Comparison of ENCODE assay signal across 1 cellular context in genomic region chr2:216108967-216109921, GRCh38.
A peak's percentile ranks its signal among the peaks of the same experiment; 100 is the strongest.
TF ChIP-seq lines count a peak whose summit lies in the region.

XRCC5 (plus strand) TSS chr2:216109348; CDS start chr2:216109437, 89 bp downstream.

TF ChIP-seq in HepG2, 621 proteins besides CTCF, POLR2A, EP300 and RAD21 (continued from another document and continues in another):
- TF ChIP-seq, protein P1, sequence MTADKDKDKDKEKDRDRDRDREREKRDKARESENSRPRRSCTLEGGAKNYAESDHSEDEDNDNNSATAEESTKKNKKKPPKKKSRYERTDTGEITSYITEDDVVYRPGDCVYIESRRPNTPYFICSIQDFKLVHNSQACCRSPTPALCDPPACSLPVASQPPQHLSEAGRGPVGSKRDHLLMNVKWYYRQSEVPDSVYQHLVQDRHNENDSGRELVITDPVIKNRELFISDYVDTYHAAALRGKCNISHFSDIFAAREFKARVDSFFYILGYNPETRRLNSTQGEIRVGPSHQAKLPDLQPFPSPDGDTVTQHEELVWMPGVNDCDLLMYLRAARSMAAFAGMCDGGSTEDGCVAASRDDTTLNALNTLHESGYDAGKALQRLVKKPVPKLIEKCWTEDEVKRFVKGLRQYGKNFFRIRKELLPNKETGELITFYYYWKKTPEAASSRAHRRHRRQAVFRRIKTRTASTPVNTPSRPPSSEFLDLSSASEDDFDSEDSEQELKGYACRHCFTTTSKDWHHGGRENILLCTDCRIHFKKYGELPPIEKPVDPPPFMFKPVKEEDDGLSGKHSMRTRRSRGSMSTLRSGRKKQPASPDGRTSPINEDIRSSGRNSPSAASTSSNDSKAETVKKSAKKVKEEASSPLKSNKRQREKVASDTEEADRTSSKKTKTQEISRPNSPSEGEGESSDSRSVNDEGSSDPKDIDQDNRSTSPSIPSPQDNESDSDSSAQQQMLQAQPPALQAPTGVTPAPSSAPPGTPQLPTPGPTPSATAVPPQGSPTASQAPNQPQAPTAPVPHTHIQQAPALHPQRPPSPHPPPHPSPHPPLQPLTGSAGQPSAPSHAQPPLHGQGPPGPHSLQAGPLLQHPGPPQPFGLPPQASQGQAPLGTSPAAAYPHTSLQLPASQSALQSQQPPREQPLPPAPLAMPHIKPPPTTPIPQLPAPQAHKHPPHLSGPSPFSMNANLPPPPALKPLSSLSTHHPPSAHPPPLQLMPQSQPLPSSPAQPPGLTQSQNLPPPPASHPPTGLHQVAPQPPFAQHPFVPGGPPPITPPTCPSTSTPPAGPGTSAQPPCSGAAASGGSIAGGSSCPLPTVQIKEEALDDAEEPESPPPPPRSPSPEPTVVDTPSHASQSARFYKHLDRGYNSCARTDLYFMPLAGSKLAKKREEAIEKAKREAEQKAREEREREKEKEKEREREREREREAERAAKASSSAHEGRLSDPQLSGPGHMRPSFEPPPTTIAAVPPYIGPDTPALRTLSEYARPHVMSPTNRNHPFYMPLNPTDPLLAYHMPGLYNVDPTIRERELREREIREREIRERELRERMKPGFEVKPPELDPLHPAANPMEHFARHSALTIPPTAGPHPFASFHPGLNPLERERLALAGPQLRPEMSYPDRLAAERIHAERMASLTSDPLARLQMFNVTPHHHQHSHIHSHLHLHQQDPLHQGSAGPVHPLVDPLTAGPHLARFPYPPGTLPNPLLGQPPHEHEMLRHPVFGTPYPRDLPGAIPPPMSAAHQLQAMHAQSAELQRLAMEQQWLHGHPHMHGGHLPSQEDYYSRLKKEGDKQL (CRISPR knock-in tag; IDR thresholded peaks at IDR 0.05; ENCODE audit: low read depth) = no peak; the same call in 1 of the 2 replicates
- TF ChIP-seq ATF4 (CRISPR knock-in tag; IDR thresholded peaks at IDR 0.05) = no peak; a peak in 1 of 4 replicates
- TF ChIP-seq ZNF124 (CRISPR knock-in tag; IDR thresholded peaks at IDR 0.05) = peak; percentile 93
- peak; percentile 91; the same call in 1 of the 2 replicates for TF ChIP-seq ZNF766 (CRISPR knock-in tag; IDR thresholded peaks at IDR 0.05; ENCODE audit: borderline replicate concordance)
- peak; percentile 58; the same call in 1 of the 2 replicates for TF ChIP-seq CAMTA2 (CRISPR knock-in tag; IDR thresholded peaks at IDR 0.05; ENCODE audit: borderline replicate concordance)
- peak; percentile 71 for TF ChIP-seq ZNF263 (CRISPR knock-in tag; IDR thresholded peaks at IDR 0.05)
- TF ChIP-seq, protein P2, sequence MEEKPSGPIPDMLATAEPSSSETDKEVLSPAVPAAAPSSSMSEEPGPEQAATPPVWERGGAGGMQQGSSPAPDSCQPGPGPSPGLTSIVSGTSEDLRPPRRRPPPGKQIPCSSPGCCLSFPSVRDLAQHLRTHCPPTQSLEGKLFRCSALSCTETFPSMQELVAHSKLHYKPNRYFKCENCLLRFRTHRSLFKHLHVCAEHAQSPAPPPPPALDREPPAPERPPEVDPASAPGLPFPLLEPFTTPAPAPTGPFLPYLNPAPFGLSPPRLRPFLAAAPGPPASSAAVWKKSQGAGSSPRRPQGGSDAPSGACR (CRISPR knock-in tag; IDR thresholded peaks at IDR 0.05) = peak; percentile 76; the same call in 1 of the 2 replicates
- no peak for TF ChIP-seq NR2F1 (CRISPR knock-in tag; IDR thresholded peaks at IDR 0.05)
- TF ChIP-seq, protein P3, sequence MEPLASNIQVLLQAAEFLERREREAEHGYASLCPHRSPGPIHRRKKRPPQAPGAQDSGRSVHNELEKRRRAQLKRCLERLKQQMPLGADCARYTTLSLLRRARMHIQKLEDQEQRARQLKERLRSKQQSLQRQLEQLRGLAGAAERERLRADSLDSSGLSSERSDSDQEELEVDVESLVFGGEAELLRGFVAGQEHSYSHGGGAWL (CRISPR knock-in tag; IDR thresholded peaks at IDR 0.05) = peak; percentile 89; the same call in 1 of the 2 replicates
- TF ChIP-seq, protein P4, sequence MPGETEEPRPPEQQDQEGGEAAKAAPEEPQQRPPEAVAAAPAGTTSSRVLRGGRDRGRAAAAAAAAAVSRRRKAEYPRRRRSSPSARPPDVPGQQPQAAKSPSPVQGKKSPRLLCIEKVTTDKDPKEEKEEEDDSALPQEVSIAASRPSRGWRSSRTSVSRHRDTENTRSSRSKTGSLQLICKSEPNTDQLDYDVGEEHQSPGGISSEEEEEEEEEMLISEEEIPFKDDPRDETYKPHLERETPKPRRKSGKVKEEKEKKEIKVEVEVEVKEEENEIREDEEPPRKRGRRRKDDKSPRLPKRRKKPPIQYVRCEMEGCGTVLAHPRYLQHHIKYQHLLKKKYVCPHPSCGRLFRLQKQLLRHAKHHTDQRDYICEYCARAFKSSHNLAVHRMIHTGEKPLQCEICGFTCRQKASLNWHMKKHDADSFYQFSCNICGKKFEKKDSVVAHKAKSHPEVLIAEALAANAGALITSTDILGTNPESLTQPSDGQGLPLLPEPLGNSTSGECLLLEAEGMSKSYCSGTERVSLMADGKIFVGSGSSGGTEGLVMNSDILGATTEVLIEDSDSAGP (CRISPR knock-in tag; IDR thresholded peaks at IDR 0.05; ENCODE audit: borderline replicate concordance) = peak; percentile 92
- no peak for TF ChIP-seq MATR3 (CRISPR knock-in tag; IDR thresholded peaks at IDR 0.05)
- TF ChIP-seq, protein P5, sequence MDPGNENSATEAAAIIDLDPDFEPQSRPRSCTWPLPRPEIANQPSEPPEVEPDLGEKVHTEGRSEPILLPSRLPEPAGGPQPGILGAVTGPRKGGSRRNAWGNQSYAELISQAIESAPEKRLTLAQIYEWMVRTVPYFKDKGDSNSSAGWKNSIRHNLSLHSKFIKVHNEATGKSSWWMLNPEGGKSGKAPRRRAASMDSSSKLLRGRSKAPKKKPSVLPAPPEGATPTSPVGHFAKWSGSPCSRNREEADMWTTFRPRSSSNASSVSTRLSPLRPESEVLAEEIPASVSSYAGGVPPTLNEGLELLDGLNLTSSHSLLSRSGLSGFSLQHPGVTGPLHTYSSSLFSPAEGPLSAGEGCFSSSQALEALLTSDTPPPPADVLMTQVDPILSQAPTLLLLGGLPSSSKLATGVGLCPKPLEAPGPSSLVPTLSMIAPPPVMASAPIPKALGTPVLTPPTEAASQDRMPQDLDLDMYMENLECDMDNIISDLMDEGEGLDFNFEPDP (CRISPR knock-in tag; conservative IDR thresholded peaks at IDR 0.05) = 0 out of 2 replicates have a peak, but pooled peaks have one; percentile 86
- peak; percentile 88 for TF ChIP-seq NFKBIZ (CRISPR knock-in tag; IDR thresholded peaks at IDR 0.05)
- TF ChIP-seq, protein P6, sequence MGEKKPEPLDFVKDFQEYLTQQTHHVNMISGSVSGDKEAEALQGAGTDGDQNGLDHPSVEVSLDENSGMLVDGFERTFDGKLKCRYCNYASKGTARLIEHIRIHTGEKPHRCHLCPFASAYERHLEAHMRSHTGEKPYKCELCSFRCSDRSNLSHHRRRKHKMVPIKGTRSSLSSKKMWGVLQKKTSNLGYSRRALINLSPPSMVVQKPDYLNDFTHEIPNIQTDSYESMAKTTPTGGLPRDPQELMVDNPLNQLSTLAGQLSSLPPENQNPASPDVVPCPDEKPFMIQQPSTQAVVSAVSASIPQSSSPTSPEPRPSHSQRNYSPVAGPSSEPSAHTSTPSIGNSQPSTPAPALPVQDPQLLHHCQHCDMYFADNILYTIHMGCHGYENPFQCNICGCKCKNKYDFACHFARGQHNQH (CRISPR knock-in tag; IDR thresholded peaks at IDR 0.05) = peak; percentile 83; the same call in 1 of the 2 replicates
- TF ChIP-seq, protein P7, sequence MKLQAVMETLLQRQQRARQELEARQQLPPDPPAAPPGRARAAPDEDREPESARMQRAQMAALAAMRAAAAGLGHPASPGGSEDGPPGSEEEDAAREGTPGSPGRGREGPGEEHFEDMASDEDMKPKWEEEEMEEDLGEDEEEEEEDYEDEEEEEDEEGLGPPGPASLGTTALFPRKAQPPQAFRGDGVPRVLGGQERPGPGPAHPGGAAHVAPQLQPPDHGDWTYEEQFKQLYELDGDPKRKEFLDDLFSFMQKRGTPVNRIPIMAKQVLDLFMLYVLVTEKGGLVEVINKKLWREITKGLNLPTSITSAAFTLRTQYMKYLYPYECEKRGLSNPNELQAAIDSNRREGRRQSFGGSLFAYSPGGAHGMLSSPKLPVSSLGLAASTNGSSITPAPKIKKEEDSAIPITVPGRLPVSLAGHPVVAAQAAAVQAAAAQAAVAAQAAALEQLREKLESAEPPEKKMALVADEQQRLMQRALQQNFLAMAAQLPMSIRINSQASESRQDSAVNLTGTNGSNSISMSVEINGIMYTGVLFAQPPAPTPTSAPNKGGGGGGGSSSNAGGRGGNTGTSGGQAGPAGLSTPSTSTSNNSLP (IDR thresholded peaks at IDR 0.05; ENCODE audit: low read depth, low read length) = no peak
- TF ChIP-seq SIN3B (IDR thresholded peaks at IDR 0.05; ENCODE audit: low read length) = no peak; the same call in 1 of the 2 replicates
- peak; percentile 60 for TF ChIP-seq PHF5A (CRISPR knock-in tag; IDR thresholded peaks at IDR 0.05; ENCODE audit: low read depth, unreplicated experiment)
- TF ChIP-seq AKNA (CRISPR knock-in tag; IDR thresholded peaks at IDR 0.05; ENCODE audit: borderline replicate concordance) = peak; percentile 22; the same call in 1 of the 2 replicates
- peak; percentile 97 for TF ChIP-seq IRF9 (CRISPR knock-in tag; IDR thresholded peaks at IDR 0.05; ENCODE audit: borderline replicate concordance)
- TF ChIP-seq ZSCAN22 (CRISPR knock-in tag; IDR thresholded peaks at IDR 0.05) = 0 out of 2 replicates have a peak, but pooled peaks have one; percentile 70
- peak; percentile 96 for TF ChIP-seq ZNF274 (CRISPR knock-in tag; IDR thresholded peaks at IDR 0.05)
- TF ChIP-seq ZNF839 (CRISPR knock-in tag; IDR thresholded peaks at IDR 0.05; ENCODE audit: borderline replicate concordance) = peak; percentile 94; the same call in 1 of the 2 replicates
- TF ChIP-seq HMG20B (CRISPR knock-in tag; conservative IDR thresholded peaks at IDR 0.05) = no peak
- peak; percentile 92; the same call in 1 of the 2 replicates for TF ChIP-seq SATB2 (CRISPR knock-in tag; IDR thresholded peaks at IDR 0.05)
- TF ChIP-seq FLYWCH1 (CRISPR knock-in tag; IDR thresholded peaks at IDR 0.05) = no peak; the same call in 1 of the 2 replicates
- no peak for TF ChIP-seq SETDB1 (CRISPR knock-in tag; IDR thresholded peaks at IDR 0.05; ENCODE audit: borderline replicate concordance)
- TF ChIP-seq NRL (CRISPR knock-in tag; IDR thresholded peaks at IDR 0.05; ENCODE audit: borderline replicate concordance) = peak; percentile 98
- peak; percentile 78 for TF ChIP-seq SMAD9 (CRISPR knock-in tag; IDR thresholded peaks at IDR 0.05)
- peak; percentile 55; the same call in 1 of the 2 replicates for TF ChIP-seq ZNF777 (CRISPR knock-in tag; IDR thresholded peaks at IDR 0.05)
- TF ChIP-seq TRAFD1 (CRISPR knock-in tag; IDR thresholded peaks at IDR 0.05; ENCODE audit: borderline replicate concordance) = peak; percentile 95; the same call in 1 of the 2 replicates
- peak; percentile 87; the same call in 1 of the 2 replicates for TF ChIP-seq TSC22D2 (CRISPR knock-in tag; IDR thresholded peaks at IDR 0.05; ENCODE audit: borderline replicate concordance)
